ENCODE assay signal across 23 cellular contexts in the genomic region with DNA sequence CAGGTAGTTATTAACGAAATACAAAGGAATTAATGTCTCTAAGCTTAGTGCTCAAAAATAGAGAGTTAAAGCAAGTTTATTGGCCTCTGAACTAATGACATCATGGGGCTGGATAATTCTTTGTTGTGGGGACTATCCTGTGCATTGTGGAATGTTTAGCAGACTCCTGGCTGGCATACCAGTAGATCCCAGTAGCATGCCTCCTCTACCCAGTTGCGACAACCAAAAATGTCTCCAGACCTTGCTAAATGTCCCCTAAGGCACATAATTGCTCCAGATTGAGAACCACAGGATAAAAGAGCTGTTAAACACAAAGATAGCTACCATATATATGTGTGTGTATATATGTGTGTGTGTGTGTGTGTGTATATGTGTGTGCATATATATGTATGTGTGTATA.
"Had no signal": no experiment of that assay in that cellular context is flagged by ENCODE, and none has a peak within 500 bp of the region (broad histone marks: within the 10 kb centered on the region; RNA-seq: fewer than 3 reads in every experiment).

No MANE protein-coding gene starts in this region.

- H3K9me3 Mint-ChIP-seq: naive B cell had no signal

- DNase-seq: dermis blood vessel endothelial cell; dorsolateral prefrontal cortex; effector CD4-positive, alpha-beta T cell; effector memory CD4-positive, alpha-beta T cell; foreskin keratinocyte; heart left ventricle; hypothalamus; immature natural killer cell; left cardiac atrium; left lung; left ventricle myocardium superior; lower lobe of right lung; mesenchymal stem cell; mucosa of descending colon; naive B cell had no signal

- H3K4me3 ChIP-seq: coronary artery, dorsolateral prefrontal cortex, esophagus muscularis mucosa, gastroesophageal sphincter, heart left ventricle, hepatocyte, left lung, lower lobe of right lung, mucosa of descending colon had no signal

- H2AFZ ChIP-seq: hepatocyte had no signal

- H3K27me3 Mint-ChIP-seq: naive B cell had no signal

- H3K4me2 ChIP-seq: hepatocyte had no signal

- ATAC-seq: foreskin keratinocyte, gastroesophageal sphincter, heart left ventricle, left cardiac atrium, left lung, left ventricle myocardium superior, lower lobe of right lung, mucosa of descending colon had no signal

- H3K79me2 ChIP-seq: hepatocyte had no signal

- H3K27me3 ChIP-seq: dorsolateral prefrontal cortex, esophagus muscularis mucosa, foreskin keratinocyte, gastroesophageal sphincter, heart left ventricle, hepatocyte, left lung had no signal

- H3K9me3 ChIP-seq: esophagus muscularis mucosa, gastroesophageal sphincter, heart left ventricle, left lung, lower lobe of right lung, mucosa of descending colon had no signal

- H3K4me3 Mint-ChIP-seq: immature natural killer cell, mesothelial cell of epicardium, naive B cell had no signal

- FAIRE-seq: colon, endothelial cell of umbilical vein, keratinocyte had no signal

- H3K27ac Mint-ChIP-seq: immature natural killer cell, mesothelial cell of epicardium, naive B cell had no signal

- H3K4me1 Mint-ChIP-seq: immature natural killer cell, mesothelial cell of epicardium, naive B cell had no signal

- H3K27ac ChIP-seq: coronary artery, dorsolateral prefrontal cortex, esophagus muscularis mucosa, foreskin keratinocyte, gastroesophageal sphincter, heart left ventricle, hepatocyte, left lung, lower lobe of right lung had no signal

- H3K36me3 ChIP-seq: esophagus muscularis mucosa, gastroesophageal sphincter, heart left ventricle, left lung, lower lobe of right lung had no signal

- H3K36me3 Mint-ChIP-seq: immature natural killer cell, naive B cell had no signal

- H3K4me1 ChIP-seq: esophagus muscularis mucosa, foreskin keratinocyte, gastroesophageal sphincter, left lung, lower lobe of right lung had no signal
